17 cellular contexts compared by ENCODE assay signal in the genomic region with DNA sequence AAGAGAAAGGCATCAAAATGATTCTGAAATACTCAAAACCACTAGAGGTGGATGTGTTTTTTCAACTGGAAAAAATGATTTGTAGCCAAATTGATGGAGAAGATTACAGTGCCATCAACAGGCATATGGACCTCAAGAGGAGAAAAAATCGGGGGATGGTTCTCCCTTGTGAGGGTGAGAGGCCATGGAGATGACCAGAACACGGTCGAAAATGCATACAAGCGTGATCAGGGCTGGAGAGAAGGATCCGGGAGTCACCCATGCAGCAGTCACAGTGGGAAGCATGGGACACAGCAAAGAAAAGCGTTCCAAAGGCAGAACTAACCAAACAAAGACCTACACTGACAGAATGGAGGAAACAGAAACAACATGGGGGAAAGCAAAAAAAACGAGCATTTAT.
DNase-seq lines count a peak whose midpoint lies in the region; ATAC-seq and TF ChIP-seq lines count a peak whose summit lies in the region.
"Had no signal": no experiment of that assay in that cellular context is flagged by ENCODE, and none has a peak within 500 bp of the region (broad histone marks: within the 10 kb centered on the region; RNA-seq: fewer than 3 reads in every experiment).

No MANE protein-coding gene starts in this region.

- peaks cover 0 to 4% (median 0%) of the 10 kb centered on the region in 3 donors for H3K27me3 Mint-ChIP-seq in CD14-positive monocyte (ENCODE audit: low read depth in 3 of 3)
- H3K27me3 Mint-ChIP-seq in T-helper 17 cell: peaks cover 9% of the 10 kb centered on the region
- H3K27me3 Mint-ChIP-seq: CD4-positive, alpha-beta memory T cell had no signal

- H3K27ac Mint-ChIP-seq in CD14-positive monocyte: peak overlapping the region; percentile 87 to 97 (median 96)
- H3K27ac Mint-ChIP-seq in T-helper 17 cell: peak overlapping the region; percentile 10
- H3K27ac Mint-ChIP-seq: CD4-positive, alpha-beta memory T cell; HFFc6 had no signal

- no peak overlapping the region for H3K9ac ChIP-seq in trophoblast cell (ENCODE audit: low read length)
- H3K9ac ChIP-seq: GM23248 had no signal

- no peak overlapping the region for H4K91ac ChIP-seq in trophoblast cell (ENCODE audit: low read depth, low read length)

- no peak overlapping the region for H2BK12ac ChIP-seq in trophoblast cell (ENCODE audit: low read length)

- no peak overlapping the region for H4K12ac ChIP-seq in trophoblast cell (ENCODE audit: low read depth, low read length)

- peaks cover 5% of the 10 kb centered on the region in 2 donors for H3K36me3 Mint-ChIP-seq in CD14-positive monocyte
- H3K36me3 Mint-ChIP-seq in T-helper 17 cell (ENCODE audit: low read depth): no peaks in the 10 kb centered on the region

- TF ChIP-seq CTCF in CD14-positive monocyte (IDR thresholded peaks at IDR 0.05): no peak

- no peak overlapping the region for H2AFZ ChIP-seq in trophoblast cell (ENCODE audit: insufficient read depth, low read length, poor library complexity)
- H2AFZ ChIP-seq: GM23248 had no signal

- H3K79me2 ChIP-seq in trophoblast cell (ENCODE audit: control insufficient read depth, insufficient read depth, low read length, poor library complexity): no peaks in the 10 kb centered on the region

- H3K18ac ChIP-seq in trophoblast cell (ENCODE audit: low read length): no peak overlapping the region

- intact Hi-C loops in CD14-positive monocyte (cut with micrococcal nuclease): loop anchor here (5.0 kb wide), 3 partner anchors 66 to 141 kb away; a partner anchor contains a TSS

- H3K4me3 ChIP-seq in trophoblast cell (ENCODE audit: low read depth, low read length): no peak overlapping the region
- H3K4me3 ChIP-seq: GM23248 had no signal

- H3K36me3 ChIP-seq in trophoblast cell (ENCODE audit: control insufficient read depth in 1 of 2, insufficient read depth in 2 of 2, low read length in 2 of 2): no peaks in the 10 kb centered on the region

- no peaks in the 10 kb centered on the region for H3K4me1 ChIP-seq in trophoblast cell (ENCODE audit: control insufficient read depth in 1 of 2, insufficient read depth in 2 of 2, low read length in 2 of 2)

- H3K23ac ChIP-seq in trophoblast cell (ENCODE audit: low read length): peak overlapping the region; percentile 61

- no peak overlapping the region for H2AK5ac ChIP-seq in trophoblast cell (ENCODE audit: low read length)

- no peak overlapping the region for H3K27ac ChIP-seq in trophoblast cell (ENCODE audit: low read depth, low read length)
- H3K27ac ChIP-seq: C4-2B, GM23248 had no signal

- no peak overlapping the region for H3K4ac ChIP-seq in trophoblast cell (ENCODE audit: low read depth, low read length)

- H3K9me3 ChIP-seq in T-helper 17 cell (ENCODE audit: control insufficient read depth, low read length, poor library complexity, severe bottlenecking): no peaks in the 10 kb centered on the region
- peaks cover 2% of the 10 kb centered on the region for H3K9me3 ChIP-seq in trophoblast cell (ENCODE audit: insufficient read depth, low read depth, low read length)

- H3K4me2 ChIP-seq in trophoblast cell (ENCODE audit: low read length): no peak overlapping the region

- WGBS in trophoblast cell (ENCODE audit: extremely low coverage, insufficient coverage, insufficient read length): no CpG with 5 or more reads among the region's 7 CpGs

- no peak overlapping the region for H2BK5ac ChIP-seq in trophoblast cell (ENCODE audit: low read depth, low read length, poor library complexity)

- H2BK120ac ChIP-seq in trophoblast cell (ENCODE audit: insufficient read depth, low read length, poor library complexity): no peak overlapping the region

- DNase-seq in CD14-positive monocyte (ENCODE audit: low spot score) (no peak), T-helper 17 cell (no peak), trophoblast cell (no peak), NCI-H446 (lab: John Stamatoyannopoulos, UW) (no peak)
- no peak for DNase-seq in activated CD4-positive, CD25-positive, alpha-beta regulatory T cell treated with anti-CD3 and anti-CD28 coated beads, Interleukin-2, amount 50 U/mL, for 72 hours
- DNase-seq: Calu3; CD4-positive, alpha-beta memory T cell; COR-L47; DMS53; DMS79 treated with DMSO at 0.1 percent for 48 hours; GF-D8; GM23248; H7; HFFc6 had no signal

- no peak overlapping the region for H3K14ac ChIP-seq in trophoblast cell (ENCODE audit: low read length)

- H3K4me3 Mint-ChIP-seq in CD14-positive monocyte (peak overlapping the region in 1 of 2 donors; percentile 58), T-helper 17 cell (no peak overlapping the region)
- H3K4me3 Mint-ChIP-seq: CD4-positive, alpha-beta memory T cell; HFFc6 had no signal

- H3K4me1 Mint-ChIP-seq in CD14-positive monocyte (peaks cover 70% of the 10 kb centered on the region), T-helper 17 cell (peaks cover 5% of the 10 kb centered on the region)
- H3K4me1 Mint-ChIP-seq: CD4-positive, alpha-beta memory T cell had no signal

- H3K9me3 Mint-ChIP-seq in CD14-positive monocyte: peaks cover 0 to 3% (median 0%) of the 10 kb centered on the region in 7 donors

- H3K79me1 ChIP-seq in trophoblast cell (ENCODE audit: low read length): no peaks in the 10 kb centered on the region

- ATAC-seq in T-helper 17 cell: no peak
- no peak for ATAC-seq in GM19467 (IDR thresholded peaks at IDR 0.05; ENCODE audit: unreplicated experiment)
- ATAC-seq: HCT116 had no signal

- H4K8ac ChIP-seq in trophoblast cell (ENCODE audit: low read depth, low read length): no peak overlapping the region

- H3K27me3 ChIP-seq in trophoblast cell (ENCODE audit: insufficient read depth, low read length): no peaks in the 10 kb centered on the region
